8 cellular contexts compared by ENCODE assay signal in the genomic region with DNA sequence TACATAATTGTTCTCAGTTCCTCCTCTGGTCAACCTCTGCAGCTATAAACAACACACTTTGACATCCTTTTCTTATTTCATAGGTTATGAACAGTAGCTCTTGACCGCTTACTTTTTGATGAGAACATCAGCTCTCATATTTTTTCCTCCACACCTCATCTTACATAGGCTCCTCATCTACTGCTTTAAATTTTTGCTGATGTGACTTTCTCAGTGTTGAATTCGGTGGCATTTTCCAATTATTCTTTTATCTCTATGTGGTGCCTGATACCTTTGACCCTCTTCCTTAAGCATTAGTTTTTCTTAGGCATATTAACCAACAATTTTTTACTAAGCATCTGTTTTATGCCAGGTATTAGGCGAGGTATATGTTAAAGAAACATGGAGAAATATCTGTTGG. TPM values are rescaled to one million over a fixed set of nuclear protein-coding genes. Genes with fewer than 3 reads are reported as not detected.
"Had no signal": no experiment of that assay in that cellular context is flagged by ENCODE, and none has a peak within 500 bp of the region (broad histone marks: within the 10 kb centered on the region; RNA-seq: fewer than 3 reads in every experiment).

No MANE protein-coding gene starts in this region.

- H3K27ac ChIP-seq: HL-60, KMS-11 had no signal

- H3K4me2 ChIP-seq: KMS-11 had no signal

- DNase-seq: IMR-90, KG1 had no signal

- H3K9ac ChIP-seq: KMS-11 had no signal

- FAIRE-seq: HTR-8/SVneo had no signal

RNA-seq across cellular contexts. Expression of a gene that starts 21.6 kb away (rescaled TPM):
- total RNA-seq: HT-29, HT1080, IMR-90 had no signal
- polyA plus RNA-seq: IgD-negative memory B cell, IMR-90 had no signal
